ENCODE assay signal across 8 cellular contexts in genomic region chr19:1130801-1131717, GRCh38. TPM values are rescaled to one million over a fixed set of nuclear protein-coding genes. Genes with fewer than 3 reads are reported as not detected.
DNase-seq lines count a peak whose midpoint lies in the region; ATAC-seq, FAIRE-seq and TF ChIP-seq lines count a peak whose summit lies in the region.

No MANE protein-coding gene starts in this region.

- H3K9me3 ChIP-seq in endocrine pancreas (ENCODE audit: control insufficient read depth, low read length) (no peaks in the 10 kb centered on the region), pancreas (no peaks in the 10 kb centered on the region)

- DNase-seq in GM12892 (ENCODE audit: insufficient read length) = no peak
- peak; percentile 70 for DNase-seq in activated CD4-positive, alpha-beta T cell treated with anti-CD3 and anti-CD28 coated beads for 48 hours
- peak in 1 of 6 donors; percentile 79 for DNase-seq in pancreas
- DNase-seq in GM19238 (ENCODE audit: insufficient read length, low spot score) = no peak

- H3K27me3 ChIP-seq in endocrine pancreas (ENCODE audit: control insufficient read depth, insufficient read depth, low read length) (no peaks in the 10 kb centered on the region), pancreas (no peaks in the 10 kb centered on the region)

- intact Hi-C loops in pancreas (cut with DNase I) = no loop called here

- no peak for TF ChIP-seq CTCF in pancreas (IDR thresholded peaks at IDR 0.05)

- WGBS in pancreas, 2 donors = 83 to 85% methylated on average over 22 of the region's 22 CpGs

- H3K4me3 ChIP-seq in endocrine pancreas (ENCODE audit: control insufficient read depth, insufficient read depth, low read length) = no peak overlapping the region
- H3K4me3 ChIP-seq in pancreas = peak overlapping the region; percentile 12 to 53 (median 20)

- H3K9ac ChIP-seq in endocrine pancreas (ENCODE audit: control insufficient read depth, insufficient read depth, low read length) = peak overlapping the region; percentile 8

- TF ChIP-seq POLR2A in GM12892 (IDR thresholded peaks at IDR 0.05; ENCODE audit: low read depth, low read length) = no peak

- peak overlapping the region; percentile 42 to 90 (median 66) for H3K27ac ChIP-seq in pancreas

- ATAC-seq in pancreas = peak in 1 of 4 donors; percentile 6
- no peak for ATAC-seq in GM18861 (IDR thresholded peaks at IDR 0.05; ENCODE audit: unreplicated experiment)
- no peak for ATAC-seq in GM18498 (IDR thresholded peaks at IDR 0.05; ENCODE audit: unreplicated experiment)
- ATAC-seq in HG02571 (IDR thresholded peaks at IDR 0.05; ENCODE audit: unreplicated experiment) = no peak

- H3K36me3 ChIP-seq in endocrine pancreas (ENCODE audit: control insufficient read depth, insufficient read depth, low read length) (peaks cover 10% of the 10 kb centered on the region), pancreas (peaks cover 0 to 12% (median 5%) of the 10 kb centered on the region in 3 donors)

- H3K4me1 ChIP-seq in endocrine pancreas (ENCODE audit: control insufficient read depth, insufficient read depth, low read length) (no peaks in the 10 kb centered on the region), pancreas (no peaks in the 10 kb centered on the region)

- FAIRE-seq in GM12892 (lab: Jason Lieb, UNC) (peak; percentile 90), pancreas (lab: Jason Lieb, UNC) (no peak)

RNA-seq across cellular contexts. Expression of gene GPX4, which starts 27.3 kb away (rescaled TPM):
- 359 TPM for polyA plus RNA-seq in GM12892 (2012; ENCODE audit: missing spikeins)
- total RNA-seq in pancreas = 100 to 1,000 TPM in 1 of 6 donors, 10 to 100 TPM in 5; 48.8 to 112 (median 63.8) TPM
- 100 to 1,000 TPM; 255 to 290 TPM for polyA plus RNA-seq in pancreas

RNA-seq across cellular contexts. Expression of gene POLR2E, which starts 35.9 kb away (rescaled TPM):
- 87.9 TPM for polyA plus RNA-seq in GM12892 (2012; ENCODE audit: missing spikeins)
- 10 to 100 TPM; 40.0 to 66.5 (median 58.6) TPM for total RNA-seq in pancreas
- polyA plus RNA-seq in pancreas = 10 to 100 TPM; 62.5 to 69.4 TPM

RNA-seq across cellular contexts. Expression of gene SBNO2, which starts 43.0 kb away (rescaled TPM):
- polyA plus RNA-seq in GM12892 (2012; ENCODE audit: missing spikeins) = 6.4 TPM
- 10 to 100 TPM; 16.8 to 43.7 (median 23.9) TPM for total RNA-seq in pancreas
- 10 to 100 TPM; 36.4 to 53.9 TPM for polyA plus RNA-seq in pancreas
